ENCODE assay signal across 12 cellular contexts in the genomic region with DNA sequence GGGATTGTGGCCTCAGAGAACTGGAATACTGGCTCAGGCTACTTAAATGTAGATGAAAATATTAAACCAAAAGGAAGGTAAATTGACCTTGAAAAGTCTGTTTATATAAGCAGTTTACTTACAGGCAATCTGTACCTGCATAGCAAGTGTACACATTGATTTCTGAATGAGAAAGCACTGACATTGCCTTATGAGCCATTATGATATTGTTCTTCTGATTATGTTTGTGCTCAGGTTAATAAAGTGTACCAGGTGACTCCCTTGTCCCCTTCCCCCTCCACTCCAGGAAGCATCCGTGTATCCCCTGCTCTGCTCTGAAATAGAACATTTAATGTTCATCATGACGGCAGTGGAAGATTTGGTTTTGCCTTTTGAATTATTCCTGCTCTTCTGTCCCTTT.
DNase-seq lines count a peak whose midpoint lies in the region; ATAC-seq and TF ChIP-seq lines count a peak whose summit lies in the region.
"Had no signal": no experiment of that assay in that cellular context is flagged by ENCODE, and none has a peak within 500 bp of the region (broad histone marks: within the 10 kb centered on the region; RNA-seq: fewer than 3 reads in every experiment).

No MANE protein-coding gene starts in this region.

- peaks cover 84% of the 10 kb centered on the region for H3K4me1 ChIP-seq in DOHH2 (ENCODE audit: control insufficient read depth, low read length)
- H3K4me1 ChIP-seq in lower lobe of right lung: peaks cover 75% of the 10 kb centered on the region
- peaks cover 23% of the 10 kb centered on the region for H3K4me1 ChIP-seq in mammary epithelial cell (ENCODE audit: insufficient read depth, low read length)

- no peaks in the 10 kb centered on the region for H3K9me3 Mint-ChIP-seq in Calu3 (ENCODE audit: low read depth, unreplicated experiment)
- H3K9me3 Mint-ChIP-seq in activated naive CD8-positive, alpha-beta T cell treated with anti-CD3 and anti-CD28 coated beads for 36 hours: no peaks in the 10 kb centered on the region

- H3K4me3 ChIP-seq in DOHH2 (ENCODE audit: low read length) (peak overlapping the region; percentile 16; the same call in 1 of the 2 replicates), lower lobe of right lung (no peak overlapping the region), mammary epithelial cell (replicated peaks in 1 of 3; ENCODE audit: insufficient read depth in 1 of 3, low read depth in 2 of 3, low read length in 3 of 3) (no peak overlapping the region)
- H3K4me3 ChIP-seq: adrenal gland, vagina had no signal

- no peak for ATAC-seq in lower lobe of right lung
- ATAC-seq: foreskin keratinocyte had no signal

- dilution Hi-C loops in mammary epithelial cell (cut with HindIII; ENCODE audit: low sequenced_read_pairs): no loop called here

- no peak overlapping the region for H3K9ac ChIP-seq in mammary epithelial cell (ENCODE audit: insufficient read depth, low read length)

- H3K27ac Mint-ChIP-seq in Calu3 (ENCODE audit: unreplicated experiment): no peak overlapping the region
- H3K27ac Mint-ChIP-seq in activated naive CD8-positive, alpha-beta T cell treated with anti-CD3 and anti-CD28 coated beads for 36 hours: no peak overlapping the region

- no peaks in the 10 kb centered on the region for H3K9me3 ChIP-seq in DOHH2 (ENCODE audit: control insufficient read depth, insufficient read depth, low read length)
- no peaks in the 10 kb centered on the region for H3K9me3 ChIP-seq in lower lobe of right lung
- no peaks in the 10 kb centered on the region for H3K9me3 ChIP-seq in mammary epithelial cell (replicated peaks; ENCODE audit: insufficient read depth, low read length)
- H3K9me3 ChIP-seq: adrenal gland, vagina had no signal

- BruUV-seq in Calu3 (replicated peaks; lab: Mats Ljungman, UMichigan) (no TSS peak), mammary epithelial cell (replicated peaks; lab: Mats Ljungman, UMichigan) (no TSS peak)

- no peaks in the 10 kb centered on the region for H3K27me3 Mint-ChIP-seq in Calu3 (ENCODE audit: unreplicated experiment)
- H3K27me3 Mint-ChIP-seq in activated naive CD8-positive, alpha-beta T cell treated with anti-CD3 and anti-CD28 coated beads for 36 hours: no peaks in the 10 kb centered on the region

- intact Hi-C loops in lower lobe of right lung (cut with DNase I) (no loop called here), Calu3 (cut with micrococcal nuclease; ENCODE audit: unreplicated experiment) (no loop called here), mammary epithelial cell (cut with micrococcal nuclease) (loop anchor here (10.0 kb wide), 1 partner anchor 98 kb away; a partner anchor contains a TSS)

- no peak overlapping the region for H3K4me3 Mint-ChIP-seq in Calu3 (ENCODE audit: low read depth, unreplicated experiment)
- H3K4me3 Mint-ChIP-seq in activated naive CD8-positive, alpha-beta T cell treated with anti-CD3 and anti-CD28 coated beads for 36 hours: no peak overlapping the region

- no peaks in the 10 kb centered on the region for H3K36me3 Mint-ChIP-seq in Calu3 (ENCODE audit: insufficient read depth, unreplicated experiment)
- H3K36me3 Mint-ChIP-seq in activated naive CD8-positive, alpha-beta T cell treated with anti-CD3 and anti-CD28 coated beads for 36 hours: peaks cover 8% of the 10 kb centered on the region

- DNase-seq in NCI-H774 (lab: John Stamatoyannopoulos, UW) (peak; percentile 72), lower lobe of right lung (no peak), Calu3 (no peak), SK-N-DZ (ENCODE audit: low spot score) (no peak), mammary epithelial cell (no peak)
- no peak for DNase-seq in activated naive CD8-positive, alpha-beta T cell treated with anti-CD3 and anti-CD28 coated beads for 36 hours
- DNase-seq: adrenal gland, foreskin keratinocyte, kidney had no signal

- H3K27me3 ChIP-seq in DOHH2 (ENCODE audit: control insufficient read depth, low read length) (no peaks in the 10 kb centered on the region), lower lobe of right lung (ENCODE audit: low read depth) (no peaks in the 10 kb centered on the region), mammary epithelial cell (ENCODE audit: insufficient read depth, low read length) (no peaks in the 10 kb centered on the region)
- H3K27me3 ChIP-seq: adrenal gland, foreskin keratinocyte, vagina had no signal

- TF ChIP-seq CTCF in 22Rv1 (IDR thresholded peaks at IDR 0.05): no peak
- TF ChIP-seq CTCF in DOHH2 (IDR thresholded peaks at IDR 0.05; ENCODE audit: low read depth, low read length, poor library complexity, severe bottlenecking): no peak
- no peak for TF ChIP-seq CTCF in lower lobe of right lung (IDR thresholded peaks at IDR 0.05)
- TF ChIP-seq CTCF in Calu3 (IDR thresholded peaks at IDR 0.05; ENCODE audit: unreplicated experiment): no peak
- no peak for TF ChIP-seq CTCF in mammary epithelial cell (conservative IDR thresholded peaks at IDR 0.05 in 1 of 2, IDR thresholded peaks at IDR 0.05 in 1 of 2; ENCODE audit: extremely low read depth in 1 of 2, insufficient read depth in 1 of 2, low read depth in 1 of 2, low read length in 2 of 2)

- H3K4me2 ChIP-seq in DOHH2 (ENCODE audit: low read length): peak overlapping the region; percentile 74
- no peak overlapping the region for H3K4me2 ChIP-seq in mammary epithelial cell (ENCODE audit: insufficient read depth, low read depth, low read length)

- CTCF ChIA-PET in Calu3 (lab: Charles Lee): interaction anchor here (1.4 to 2.5 kb wide), 2 partner anchors 12 to 22 kb away, joined by 3 to 7 read pairs; no protein-coding TSS in a partner anchor
- CTCF ChIA-PET in mammary epithelial cell (lab: Charles Lee; ENCODE audit: low non-redundant PET): no interaction called here

- in situ Hi-C loops in mammary epithelial cell (cut with MboI; ENCODE audit: low sequenced_read_pairs in 2 of 2): no loop called here

- no peaks in the 10 kb centered on the region; the same call in 1 of the 2 replicates for H3K36me3 ChIP-seq in DOHH2 (ENCODE audit: control insufficient read depth, low read length)
- no peaks in the 10 kb centered on the region for H3K36me3 ChIP-seq in lower lobe of right lung
- H3K36me3 ChIP-seq in mammary epithelial cell (ENCODE audit: insufficient read depth, low read length): no peaks in the 10 kb centered on the region
- H3K36me3 ChIP-seq: adrenal gland, vagina had no signal

- H3K4me1 Mint-ChIP-seq in Calu3 (ENCODE audit: low read depth, unreplicated experiment): peaks cover 63% of the 10 kb centered on the region
- peaks cover 54% of the 10 kb centered on the region for H3K4me1 Mint-ChIP-seq in activated naive CD8-positive, alpha-beta T cell treated with anti-CD3 and anti-CD28 coated beads for 36 hours

- H2AFZ ChIP-seq in mammary epithelial cell (ENCODE audit: low read depth, low read length): no peak overlapping the region

- H3K9me2 ChIP-seq in DOHH2 (replicated peaks; ENCODE audit: control insufficient read depth, low read length): no peaks in the 10 kb centered on the region

- WGBS in mammary epithelial cell (ENCODE audit: low coverage, missing lambda C conversion rate): 64% methylated on average over 2 of the region's 2 CpGs

- H4K20me1 ChIP-seq in DOHH2 (ENCODE audit: control insufficient read depth, insufficient read depth, low read depth, low read length) (peaks cover 3% of the 10 kb centered on the region; the same call in 1 of the 2 replicates), mammary epithelial cell (ENCODE audit: insufficient read depth, low read length) (no peaks in the 10 kb centered on the region)

- H3F3A ChIP-seq in DOHH2 (ENCODE audit: control insufficient read depth, insufficient read depth): peaks cover 8% of the 10 kb centered on the region

- H3K79me2 ChIP-seq in DOHH2 (ENCODE audit: control insufficient read depth, low read length): peaks cover 84% of the 10 kb centered on the region
- H3K79me2 ChIP-seq in mammary epithelial cell (ENCODE audit: insufficient read depth, low read length): peaks cover 94% of the 10 kb centered on the region

- H3K27ac ChIP-seq in 22Rv1: peak overlapping the region; percentile 78
- H3K27ac ChIP-seq in DOHH2 (ENCODE audit: low read depth, low read length): no peak overlapping the region
- H3K27ac ChIP-seq in lower lobe of right lung: peak overlapping the region; percentile 20
- H3K27ac ChIP-seq in mammary epithelial cell (ENCODE audit: insufficient read depth, low read depth, low read length): no peak overlapping the region
- H3K27ac ChIP-seq: adrenal gland, foreskin keratinocyte, vagina had no signal

Comparison
In these comparisons a context has a peak if more than half of its experiments do, and no peak if none do; other contexts are left out.
1. H3K27ac ChIP-seq: peak in 22Rv1 (single experiment) and lower lobe of right lung (single experiment); none in DOHH2 (single experiment) and mammary epithelial cell (single experiment).